ENCODE assay signal across 11 cellular contexts in the genomic region with DNA sequence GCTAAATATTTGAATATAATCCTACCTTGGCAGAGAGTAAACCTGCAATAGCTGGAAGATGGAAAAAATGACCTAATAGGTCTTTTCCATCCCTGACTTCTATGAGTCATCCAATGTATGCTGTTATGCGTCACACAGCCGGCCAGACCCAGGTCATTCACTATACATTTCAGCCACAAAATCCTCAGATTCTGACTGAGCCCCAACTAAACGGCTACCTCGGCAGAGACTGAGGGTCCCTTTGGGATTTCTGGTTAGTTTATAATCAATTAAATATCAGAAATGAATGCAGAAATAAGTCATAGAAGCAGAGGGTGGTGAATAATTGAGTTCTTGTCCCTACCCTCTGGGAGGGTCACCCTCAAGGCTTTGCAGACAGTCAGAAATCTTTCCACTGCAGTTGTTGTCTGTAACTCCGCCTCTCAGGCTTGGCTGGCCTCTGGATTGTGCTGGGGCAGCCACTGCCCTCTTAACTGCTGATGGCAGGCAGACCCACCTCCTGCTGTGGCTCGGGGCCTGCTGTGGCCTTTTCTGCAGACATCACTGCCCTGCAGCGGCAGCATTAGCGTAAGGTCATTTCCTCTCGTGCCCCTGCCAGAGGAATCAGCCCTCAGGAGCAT.
DNase-seq lines count a peak whose midpoint lies in the region; ATAC-seq lines count a peak whose summit lies in the region.
"Had no signal": no experiment of that assay in that cellular context is flagged by ENCODE, and none has a peak within 500 bp of the region (broad histone marks: within the 10 kb centered on the region; RNA-seq: fewer than 3 reads in every experiment).

No MANE protein-coding gene starts in this region.

- H3K9me3 ChIP-seq in neuron (ENCODE audit: low read length) = peaks cover 2% of the 10 kb centered on the region

- H3K4me1 ChIP-seq in neuron (ENCODE audit: insufficient read depth, low read length) = peaks cover 15% of the 10 kb centered on the region

- peak; percentile 50 for ATAC-seq in GM19351 (IDR thresholded peaks at IDR 0.05; ENCODE audit: unreplicated experiment)
- ATAC-seq in GM18511 (IDR thresholded peaks at IDR 0.05; ENCODE audit: unreplicated experiment) = no peak
- no peak for ATAC-seq in GM19324 (IDR thresholded peaks at IDR 0.05; ENCODE audit: low FRiP score, unreplicated experiment)
- ATAC-seq in GM18861 (IDR thresholded peaks at IDR 0.05; ENCODE audit: unreplicated experiment) = no peak

- DNase-seq in NCI-H146 treated with DMSO at 0.1 percent for 48 hours (lab: John Stamatoyannopoulos, UW; ENCODE audit: unreplicated experiment) = peak; percentile 25
- DNase-seq in ecto neural progenitor cell (ENCODE audit: low spot score) = peak; percentile 85
- DNase-seq in G401 (ENCODE audit: low spot score) = no peak
- DNase-seq: activated CD4-positive, CD25-positive, alpha-beta regulatory T cell; effector memory CD4-positive, alpha-beta T cell; stimulated activated CD4-positive, alpha-beta T cell treated with anti-CD3 and anti-CD28 coated beads, Interleukin-4, amount 100 ng/mL, for 4 hours had no signal

- no peaks in the 10 kb centered on the region for H3K36me3 ChIP-seq in neuron (ENCODE audit: insufficient read depth, low read length)

- H3K4me3 ChIP-seq in neuron (ENCODE audit: low read length) = peak overlapping the region; percentile 5

- H2AFZ ChIP-seq in neuron (ENCODE audit: low read depth, low read length) = peak overlapping the region; percentile 4

- no peaks in the 10 kb centered on the region for H3K27me3 ChIP-seq in neuron (ENCODE audit: insufficient read depth, low read length)

- in situ Hi-C loops in G401 (cut with HindIII; ENCODE audit: low sequenced_read_pairs) = no loop called here
